ENCODE assay signal across 8 cellular contexts in genomic region chr12:55073043-55074022, GRCh38. TPM values are rescaled to one million over a fixed set of nuclear protein-coding genes. Genes with fewer than 3 reads are reported as not detected.
DNase-seq lines count a peak whose midpoint lies in the region; ATAC-seq and TF ChIP-seq lines count a peak whose summit lies in the region.

No MANE protein-coding gene starts in this region.

- H3K27me3 ChIP-seq in body of pancreas (peaks cover 0 to 4% of the 10 kb centered on the region in 2 donors), iPS DF 6.9 (ENCODE audit: control insufficient read depth, insufficient read depth, low read length) (no peaks in the 10 kb centered on the region)

- no peaks in the 10 kb centered on the region for H3K36me3 ChIP-seq in body of pancreas (replicated peaks in 1 of 2; ENCODE audit: insufficient read depth in 1 of 2, low read depth in 2 of 2)
- H3K36me3 ChIP-seq in iPS DF 6.9 (ENCODE audit: control insufficient read depth, insufficient read depth, low read length) = no peaks in the 10 kb centered on the region

- DNase-seq in D341Med (ENCODE audit: low spot score) = peak; percentile 61
- peak; percentile 65 for DNase-seq in H4 (ENCODE audit: low spot score)
- peak; percentile 22 for DNase-seq in NCI-H187 treated with DMSO at 0.1 percent for 48 hours (lab: John Stamatoyannopoulos, UW)
- peak; percentile 54 for DNase-seq in UCSD-AML1 (lab: John Stamatoyannopoulos, UW; ENCODE audit: unreplicated experiment)
- peak; percentile 75 to 82 (median 76) for DNase-seq in body of pancreas
- DNase-seq in iPS DF 6.9 (ENCODE audit: low read depth, low spot score) = peak; percentile 60
- peak; percentile 77 for DNase-seq in stimulated activated CD4-positive, alpha-beta T cell treated with anti-CD3 and anti-CD28 coated beads, Interleukin-12 subunit alpha, Interleukin-12 subunit beta, amount 100 ng/mL, for 4 hours
- no peak for DNase-seq in cortex of kidney (lab: John Stamatoyannopoulos, UW)

- H3K4me3 ChIP-seq in body of pancreas (no peak overlapping the region), iPS DF 6.9 (ENCODE audit: low read length) (no peak overlapping the region)

- H3K9me3 ChIP-seq in body of pancreas (no peaks in the 10 kb centered on the region), iPS DF 6.9 (ENCODE audit: control insufficient read depth, insufficient read depth, low read length) (no peaks in the 10 kb centered on the region)

- peak; percentile 51 to 89 (median 81) for TF ChIP-seq CTCF in body of pancreas (IDR thresholded peaks at IDR 0.05)

- ATAC-seq in body of pancreas = peak; percentile 40

- WGBS in body of pancreas, 2 donors = 19 to 28% methylated on average over 8 of the region's 8 CpGs
- no CpG with 5 or more reads among the region's 8 CpGs for WGBS in iPS DF 6.9 (ENCODE audit: insufficient coverage, insufficient read length)

- H3K27ac ChIP-seq in body of pancreas = no peak overlapping the region
- no peak overlapping the region for H3K27ac ChIP-seq in iPS DF 6.9 (ENCODE audit: low read length)

- H3K4me1 ChIP-seq in body of pancreas = no peaks in the 10 kb centered on the region
- H3K4me1 ChIP-seq in iPS DF 6.9 (ENCODE audit: control insufficient read depth, insufficient read depth, low read length) = no peaks in the 10 kb centered on the region; the same call in 1 of the 2 replicates

- intact Hi-C loops in body of pancreas (cut with DNase I) = loop anchor here (2.0 kb wide), 1 partner anchor 79 kb away; no protein-coding TSS in a partner anchor

- no peak for TF ChIP-seq POLR2A in body of pancreas (IDR thresholded peaks at IDR 0.05)

RNA-seq across cellular contexts. Expression of gene OR9K2, which starts 52.9 kb away (rescaled TPM):
- not detected in 2 replicates for total RNA-seq in H4 (2014; rRNA removed; shearing (Covaris generic))
- not detected for total RNA-seq in body of pancreas

RNA-seq across cellular contexts. Expression of gene NEUROD4, which starts 53.6 kb away (rescaled TPM):
- not detected in 2 replicates for total RNA-seq in H4 (2014; rRNA removed; shearing (Covaris generic))
- total RNA-seq in body of pancreas = not detected
